In genomic region chr4:113290666-113291065, GRCh38 we compare ENCODE assay signal across 30 cellular contexts.
"Had no signal": no experiment of that assay in that cellular context is flagged by ENCODE, and none has a peak within 500 bp of the region (broad histone marks: within the 10 kb centered on the region; RNA-seq: fewer than 3 reads in every experiment).

No MANE protein-coding gene starts in this region.

- H3K4me3 ChIP-seq: esophagus squamous epithelium, left lung, lung, mucosa of descending colon, ovary, stomach, thyroid gland, upper lobe of left lung had no signal

- H3K36me3 Mint-ChIP-seq: activated naive CD4-positive, alpha-beta T cell treated with anti-CD3 and anti-CD28 coated beads, Interleukin-2, amount 50 U/mL, for 24 hours; natural killer cell treated with Interleukin-12 subunit alpha and Interleukin-12 subunit beta and Interleukin-15 and Interleukin-18, amount 100 ng/mL, for 72 hours; stimulated activated naive B cell treated with anti-CD40 and anti-IgM and Interleukin-4, amounts not matched to agents 10 μg/mL and 1 μg/mL and 100 μg/mL, for 72 hours had no signal

- DNase-seq: activated CD4-positive, alpha-beta memory T cell treated with anti-CD3 and anti-CD28 coated beads, Interleukin-2, amount 10 ng/mL, durations not matched to agents 7 days and 5 days; activated CD4-positive, alpha-beta T cell treated with anti-CD3 and anti-CD28 coated beads for 1 hour; activated CD4-positive, alpha-beta T cell treated with anti-CD3 and anti-CD28 coated beads, Interleukin-2, amount 10 ng/mL, durations not matched to agents 7 days and 5 days; activated naive CD8-positive, alpha-beta T cell treated with anti-CD3 and anti-CD28 coated beads, Interleukin-2, amount 50 U/mL, for 24 hours; activated T-cell treated with anti-CD3 and anti-CD28 coated beads, Interleukin-2, amount 50 U/mL, for 4 hours; effector CD4-positive, alpha-beta T cell; esophagus squamous epithelium; foreskin melanocyte; left lung; mucosa of descending colon; ovary; stimulated activated CD4-positive, alpha-beta T cell treated with anti-CD3 and anti-CD28 coated beads, Interleukin-15, amount 100 ng/mL, for 24 hours; stimulated activated CD4-positive, alpha-beta T cell treated with anti-CD3 and anti-CD28 coated beads, Interleukin-2, amount 100 ng/mL, for 24 hours; stimulated activated naive B cell treated with anti-CD40 and anti-IgM and Interleukin-4, amounts not matched to agents 10 μg/mL and 1 μg/mL and 100 μg/mL, for 72 hours; stomach; T-helper 9 cell; thyroid gland; upper lobe of left lung had no signal

- H3K4me1 Mint-ChIP-seq: activated CD4-positive, alpha-beta memory T cell treated with anti-CD3 and anti-CD28 coated beads, Interleukin-2, amount 10 ng/mL, durations not matched to agents 7 days and 5 days; activated CD4-positive, alpha-beta T cell treated with anti-CD3 and anti-CD28 coated beads, Interleukin-2, amount 10 ng/mL, durations not matched to agents 7 days and 5 days; activated naive CD4-positive, alpha-beta T cell treated with anti-CD3 and anti-CD28 coated beads, Interleukin-2, amount 50 U/mL, for 24 hours; activated naive CD8-positive, alpha-beta T cell treated with anti-CD3 and anti-CD28 coated beads, Interleukin-2, amount 50 U/mL, for 24 hours; activated T-helper 17 cell treated with anti-CD3 and anti-CD28 coated beads, Interleukin-2, amount 50 U/mL, for 72 hours; central memory CD8-positive, alpha-beta T cell; stimulated activated naive B cell treated with anti-CD40 and anti-IgM and Interleukin-4, amounts not matched to agents 10 μg/mL and 1 μg/mL and 100 μg/mL, for 72 hours had no signal

- H3K36me3 ChIP-seq: esophagus squamous epithelium, left lung, neutrophil, ovary, stomach, thyroid gland, upper lobe of left lung had no signal

- H3K27ac ChIP-seq: left lung, neutrophil, thyroid gland, upper lobe of left lung had no signal

- H3K4me3 Mint-ChIP-seq: activated CD4-positive, alpha-beta memory T cell treated with anti-CD3 and anti-CD28 coated beads, Interleukin-2, amount 10 ng/mL, durations not matched to agents 7 days and 5 days; activated CD4-positive, alpha-beta T cell treated with anti-CD3 and anti-CD28 coated beads, Interleukin-2, amount 10 ng/mL, durations not matched to agents 7 days and 5 days; activated naive CD4-positive, alpha-beta T cell treated with anti-CD3 and anti-CD28 coated beads, Interleukin-2, amount 50 U/mL, for 24 hours; activated naive CD8-positive, alpha-beta T cell treated with anti-CD3 and anti-CD28 coated beads, Interleukin-2, amount 50 U/mL, for 24 hours; activated T-cell treated with anti-CD3 and anti-CD28 coated beads, Interleukin-2, amount 50 U/mL, for 4 hours; activated T-helper 17 cell treated with anti-CD3 and anti-CD28 coated beads, Interleukin-2, amount 50 U/mL, for 72 hours; central memory CD8-positive, alpha-beta T cell; dendritic cell treated with granulocyte-macrophage colony-stimulating factor and Interleukin-4, amounts not matched to agents 40 ng/mL and 50 ng/mL, for 4 days; natural killer cell treated with Interleukin-12 subunit alpha and Interleukin-12 subunit beta and Interleukin-15 and Interleukin-18, amount 100 ng/mL, for 72 hours; stimulated activated naive B cell treated with anti-CD40 and anti-IgM and Interleukin-4, amounts not matched to agents 10 μg/mL and 1 μg/mL and 100 μg/mL, for 72 hours; T-helper 1 cell treated with Interleukin-12 subunit alpha and Interleukin-12 subunit beta and Interleukin-4 antibody, amounts not matched to agents 30 μg/mL and 1 μg/mL, for 36 hours had no signal

- FAIRE-seq: bronchial epithelial cell, islet of Langerhans, TTC549 had no signal

- H3K9me3 Mint-ChIP-seq: activated CD4-positive, alpha-beta memory T cell treated with anti-CD3 and anti-CD28 coated beads, Interleukin-2, amount 10 ng/mL, durations not matched to agents 7 days and 5 days; activated CD4-positive, alpha-beta T cell treated with anti-CD3 and anti-CD28 coated beads, Interleukin-2, amount 10 ng/mL, durations not matched to agents 7 days and 5 days; activated naive CD4-positive, alpha-beta T cell treated with anti-CD3 and anti-CD28 coated beads, Interleukin-2, amount 50 U/mL, for 24 hours; activated naive CD8-positive, alpha-beta T cell treated with anti-CD3 and anti-CD28 coated beads, Interleukin-2, amount 50 U/mL, for 24 hours; activated T-cell treated with anti-CD3 and anti-CD28 coated beads, Interleukin-2, amount 50 U/mL, for 4 hours; activated T-helper 17 cell treated with anti-CD3 and anti-CD28 coated beads, Interleukin-2, amount 50 U/mL, for 72 hours; central memory CD8-positive, alpha-beta T cell; dendritic cell treated with granulocyte-macrophage colony-stimulating factor and Interleukin-4, amounts not matched to agents 40 ng/mL and 50 ng/mL, for 4 days; natural killer cell treated with Interleukin-12 subunit alpha and Interleukin-12 subunit beta and Interleukin-15 and Interleukin-18, amount 100 ng/mL, for 72 hours; stimulated activated naive B cell treated with anti-CD40 and anti-IgM and Interleukin-4, amounts not matched to agents 10 μg/mL and 1 μg/mL and 100 μg/mL, for 72 hours; T-helper 1 cell treated with Interleukin-12 subunit alpha and Interleukin-12 subunit beta and Interleukin-4 antibody, amounts not matched to agents 30 μg/mL and 1 μg/mL, for 36 hours had no signal

- H3K9me3 ChIP-seq: esophagus squamous epithelium, left lung, mucosa of descending colon, neutrophil, ovary, stomach, thyroid gland, upper lobe of left lung had no signal

- H3K27me3 Mint-ChIP-seq: dendritic cell treated with granulocyte-macrophage colony-stimulating factor and Interleukin-4, amounts not matched to agents 40 ng/mL and 50 ng/mL, for 4 days had no signal

- ATAC-seq: activated naive CD8-positive, alpha-beta T cell treated with anti-CD3 and anti-CD28 coated beads, Interleukin-2, amount 50 U/mL, for 24 hours; activated T-cell treated with anti-CD3 and anti-CD28 coated beads, Interleukin-2, amount 50 U/mL, for 4 hours; activated T-helper 17 cell treated with anti-CD3 and anti-CD28 coated beads, Interleukin-2, amount 50 U/mL, for 72 hours; left lung; mucosa of descending colon; natural killer cell treated with Interleukin-12 subunit alpha and Interleukin-12 subunit beta and Interleukin-15 and Interleukin-18, amount 100 ng/mL, for 72 hours; stimulated activated naive B cell treated with anti-CD40 and anti-IgM and Interleukin-4, amounts not matched to agents 10 μg/mL and 1 μg/mL and 100 μg/mL, for 72 hours had no signal

- H3K27me3 ChIP-seq: esophagus squamous epithelium, left lung, neutrophil, ovary, stomach, thyroid gland, upper lobe of left lung had no signal

- H3K27ac Mint-ChIP-seq: activated CD4-positive, alpha-beta memory T cell treated with anti-CD3 and anti-CD28 coated beads, Interleukin-2, amount 10 ng/mL, durations not matched to agents 7 days and 5 days; activated CD4-positive, alpha-beta T cell treated with anti-CD3 and anti-CD28 coated beads, Interleukin-2, amount 10 ng/mL, durations not matched to agents 7 days and 5 days; activated naive CD4-positive, alpha-beta T cell treated with anti-CD3 and anti-CD28 coated beads, Interleukin-2, amount 50 U/mL, for 24 hours; activated naive CD8-positive, alpha-beta T cell treated with anti-CD3 and anti-CD28 coated beads, Interleukin-2, amount 50 U/mL, for 24 hours; activated T-helper 17 cell treated with anti-CD3 and anti-CD28 coated beads, Interleukin-2, amount 50 U/mL, for 72 hours; dendritic cell treated with granulocyte-macrophage colony-stimulating factor and Interleukin-4, amounts not matched to agents 40 ng/mL and 50 ng/mL, for 4 days; natural killer cell treated with Interleukin-12 subunit alpha and Interleukin-12 subunit beta and Interleukin-15 and Interleukin-18, amount 100 ng/mL, for 72 hours; progenitor cell of endocrine pancreas; stimulated activated naive B cell treated with anti-CD40 and anti-IgM and Interleukin-4, amounts not matched to agents 10 μg/mL and 1 μg/mL and 100 μg/mL, for 72 hours; T-helper 1 cell treated with Interleukin-12 subunit alpha and Interleukin-12 subunit beta and Interleukin-4 antibody, amounts not matched to agents 30 μg/mL and 1 μg/mL, for 36 hours had no signal
